Comparison of ENCODE assay signal across 25 cellular contexts in the genomic region with DNA sequence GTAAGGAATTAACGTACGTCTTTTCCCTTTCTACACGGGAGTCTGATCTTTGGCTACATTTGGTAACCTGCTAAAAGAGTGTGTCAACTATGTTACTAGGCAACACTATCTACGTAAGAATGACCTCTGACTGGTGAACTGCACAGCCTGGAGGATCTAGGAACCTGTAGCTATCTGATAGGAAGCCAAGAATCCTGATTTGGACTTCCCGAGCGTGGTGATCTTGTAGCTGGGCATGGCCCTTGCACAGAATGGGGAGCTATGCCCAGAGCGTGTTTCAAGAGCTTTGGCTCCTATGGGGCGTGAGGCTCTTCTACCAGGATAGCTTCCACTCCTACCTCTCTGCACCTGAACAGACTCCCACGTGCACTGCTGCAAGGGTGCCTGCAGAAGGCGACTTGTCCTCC.
A peak's percentile ranks its signal among the peaks of the same experiment; 100 is the strongest.
DNase-seq lines count a peak whose midpoint lies in the region; ATAC-seq, FAIRE-seq and TF ChIP-seq lines count a peak whose summit lies in the region.
"Had no signal": no experiment of that assay in that cellular context is flagged by ENCODE, and none has a peak within 500 bp of the region (broad histone marks: within the 10 kb centered on the region; RNA-seq: fewer than 3 reads in every experiment).

No MANE protein-coding gene starts in this region.

- H4K5ac ChIP-seq in IMR-90 (ENCODE audit: low read depth, low read length) = no peak overlapping the region

- peaks cover 22% of the 10 kb centered on the region for H3K9me1 ChIP-seq in IMR-90 (ENCODE audit: insufficient read depth, low read length)
- no peaks in the 10 kb centered on the region for H3K9me1 ChIP-seq in K562 (ENCODE audit: control insufficient read depth, insufficient read depth, low read length)

- no peak for TF ChIP-seq EP300 in K562 (IDR thresholded peaks at IDR 0.05; ENCODE audit: low read length)

- no peaks in the 10 kb centered on the region for H3K9me3 Mint-ChIP-seq in CD8-positive, alpha-beta memory T cell
- H3K9me3 Mint-ChIP-seq in activated CD8-positive, alpha-beta T cell treated with anti-CD3 and anti-CD28 coated beads for 36 hours = no peaks in the 10 kb centered on the region
- H3K9me3 Mint-ChIP-seq: activated CD4-positive, alpha-beta T cell treated with anti-CD3 and anti-CD28 coated beads, Interleukin-2, amount 10 ng/mL, durations not matched to agents 24 days and 14 days; activated naive CD8-positive, alpha-beta T cell treated with anti-CD3 and anti-CD28 coated beads, Interleukin-2, amount 50 U/mL, for 24 hours; CD8-positive, alpha-beta T cell had no signal

- ATAC-seq in IMR-90 (ENCODE audit: low read depth) (no peak), K562 (no peak; the same call in 2 of the 3 replicates), left lobe of liver (peak; percentile 90)
- no peak for ATAC-seq in activated CD8-positive, alpha-beta T cell treated with anti-CD3 and anti-CD28 coated beads for 36 hours
- ATAC-seq: activated naive CD8-positive, alpha-beta T cell treated with anti-CD3 and anti-CD28 coated beads, Interleukin-2, amount 50 U/mL, for 24 hours; CD8-positive, alpha-beta T cell; HCT116 had no signal

- H3K36me3 Mint-ChIP-seq in CD8-positive, alpha-beta memory T cell = peaks cover 12 to 17% (median 13%) of the 10 kb centered on the region in 3 donors
- H3K36me3 Mint-ChIP-seq in activated CD8-positive, alpha-beta T cell treated with anti-CD3 and anti-CD28 coated beads for 36 hours (ENCODE audit: low read depth) = peaks cover 3% of the 10 kb centered on the region

- 95% methylated on average over 4 of the region's 10 CpGs; no CpG with 5 or more reads in 1 of the 2 experiments for WGBS in IMR-90 (ENCODE audit: extremely low coverage in 2 of 2, insufficient read length in 1 of 2), 2 experiments
- 4% methylated on average over 10 of the region's 10 CpGs for WGBS in K562 (ENCODE audit: insufficient coverage, low coverage, missing lambda C conversion rate)

- H3K79me2 ChIP-seq in K562 (ENCODE audit: control insufficient read depth, insufficient read depth, low read length) = no peaks in the 10 kb centered on the region

- H2BK120ac ChIP-seq in IMR-90 (ENCODE audit: low read depth, low read length) = no peak overlapping the region

- H2AFZ ChIP-seq in IMR-90 (replicated peaks; ENCODE audit: low read length, poor library complexity) = no peak overlapping the region
- no peak overlapping the region for H2AFZ ChIP-seq in K562 (ENCODE audit: low read depth, low read length)

- H2AK5ac ChIP-seq in IMR-90 (ENCODE audit: low read depth, low read length) = peak overlapping the region; percentile 54; the same call in 1 of the 2 replicates

- TF ChIP-seq POLR2A in IMR-90 (IDR thresholded peaks at IDR 0.05; ENCODE audit: low read depth, low read length) (no peak), K562 (conservative IDR thresholded peaks at IDR 0.05) (no peak)

- intact Hi-C loops in IMR-90 (cut with micrococcal nuclease) (no loop called here), K562 (cut with micrococcal nuclease) (no loop called here)
- intact Hi-C loops in activated CD8-positive, alpha-beta T cell treated with anti-CD3 and anti-CD28 coated beads for 36 hours (cut with micrococcal nuclease) = no loop called here

- H2BK15ac ChIP-seq in IMR-90 (ENCODE audit: low read depth, low read length) = no peak overlapping the region

- H3K23ac ChIP-seq in IMR-90 (ENCODE audit: low read depth, low read length) = no peak overlapping the region

- no peak overlapping the region for H3K4me3 Mint-ChIP-seq in CD8-positive, alpha-beta memory T cell
- H3K4me3 Mint-ChIP-seq in activated CD8-positive, alpha-beta T cell treated with anti-CD3 and anti-CD28 coated beads for 36 hours = no peak overlapping the region
- H3K4me3 Mint-ChIP-seq: activated CD4-positive, alpha-beta T cell treated with anti-CD3 and anti-CD28 coated beads, Interleukin-2, amount 10 ng/mL, durations not matched to agents 24 days and 14 days; activated naive CD8-positive, alpha-beta T cell treated with anti-CD3 and anti-CD28 coated beads, Interleukin-2, amount 50 U/mL, for 24 hours; CD8-positive, alpha-beta T cell had no signal

- no peak overlapping the region for H3K4me3 ChIP-seq in IMR-90 (ENCODE audit: insufficient read depth, low read depth, low read length)
- no peak overlapping the region for H3K4me3 ChIP-seq in K562
- no peak overlapping the region for H3K4me3 ChIP-seq in rectal smooth muscle tissue (ENCODE audit: low read length)
- no peak overlapping the region for H3K4me3 ChIP-seq in CD8-positive, alpha-beta memory T cell (ENCODE audit: low read length)
- H3K4me3 ChIP-seq: breast epithelium, prostate gland, spleen, stomach had no signal

- H2BK5ac ChIP-seq in IMR-90 (ENCODE audit: low read depth, low read length, poor library complexity, severe bottlenecking) = no peak overlapping the region

- H3K4me1 Mint-ChIP-seq in CD8-positive, alpha-beta memory T cell = peaks cover 29 to 53% (median 34%) of the 10 kb centered on the region in 3 donors
- H3K4me1 Mint-ChIP-seq in activated CD8-positive, alpha-beta T cell treated with anti-CD3 and anti-CD28 coated beads for 36 hours (ENCODE audit: low read depth) = peaks cover 35% of the 10 kb centered on the region

- FAIRE-seq in K562 (lab: Jason Lieb, UNC) (no peak), D721Med (lab: Jason Lieb, UNC) (no peak)

- POLR2A ChIA-PET in IMR-90 (lab: Charles Lee; ENCODE audit: unreplicated experiment) = no interaction called here
- POLR2A ChIA-PET in K562 (lab: Yijun Ruan, JAX) = interaction anchor here (1.8 kb wide), 1 partner anchor 9 kb away, joined by 5 read pairs; no protein-coding TSS in a partner anchor
- POLR2A ChIA-PET in CD8-positive, alpha-beta memory T cell (lab: Charles Lee) = no interaction called here
- POLR2A ChIA-PET in activated CD8-positive, alpha-beta T cell treated with anti-CD3 and anti-CD28 coated beads for 36 hours (lab: Charles Lee) = no interaction called here

- H3K27ac ChIP-seq in IMR-90 (ENCODE audit: insufficient read depth, low read length) (no peak overlapping the region), K562 (ENCODE audit: extremely low read depth, low read depth, low read length) (no peak overlapping the region), rectal smooth muscle tissue (ENCODE audit: low read depth, low read length) (peak overlapping the region; percentile 1)
- no peak overlapping the region for H3K27ac ChIP-seq in CD8-positive, alpha-beta memory T cell (ENCODE audit: low read depth, low read length)
- H3K27ac ChIP-seq: breast epithelium, epithelial cell of prostate, prostate gland, spleen had no signal

- H3K14ac ChIP-seq in IMR-90 (replicated peaks; ENCODE audit: low read depth, low read length) = no peak overlapping the region

- H3K4me2 ChIP-seq in IMR-90 (ENCODE audit: low read depth, low read length) (no peak overlapping the region), K562 (ENCODE audit: insufficient read depth, low read length) (no peak overlapping the region)

- no peak overlapping the region for H4K91ac ChIP-seq in IMR-90 (ENCODE audit: insufficient read depth, low read depth, low read length)

- peaks cover 21 to 44% of the 10 kb centered on the region in 2 experiments for H3K79me1 ChIP-seq in IMR-90 (ENCODE audit: low read depth in 1 of 2, low read length in 2 of 2)

- H3K27me3 ChIP-seq in IMR-90 (ENCODE audit: control insufficient read depth, insufficient read depth, low read length) = no peaks in the 10 kb centered on the region
- H3K27me3 ChIP-seq in K562 (ENCODE audit: control insufficient read depth in 2 of 2, insufficient read depth in 2 of 2, low read length in 2 of 2) = peaks cover 18 to 34% of the 10 kb centered on the region in 2 experiments
- H3K27me3 ChIP-seq in rectal smooth muscle tissue (ENCODE audit: control insufficient read depth, insufficient read depth, low read length) = no peaks in the 10 kb centered on the region
- H3K27me3 ChIP-seq in CD8-positive, alpha-beta memory T cell (ENCODE audit: insufficient read depth, low read length, poor library complexity, severe bottlenecking) = no peaks in the 10 kb centered on the region
- H3K27me3 ChIP-seq: breast epithelium, spleen, stomach had no signal

- H4K8ac ChIP-seq in IMR-90 (ENCODE audit: low read depth in 2 of 2, low read length in 2 of 2) = no peak overlapping the region

- no peak for DNase-seq in IMR-90
- no peak for DNase-seq in K562 (ENCODE audit: extremely low read depth in 1 of 4, low spot score in 3 of 4)
- DNase-seq in left lobe of liver (ENCODE audit: low spot score) = peak; percentile 84
- no peak for DNase-seq in anterior cingulate cortex (lab: John Stamatoyannopoulos, UW)
- DNase-seq in CD8-positive, alpha-beta memory T cell = no peak
- no peak for DNase-seq in activated CD8-positive, alpha-beta T cell treated with anti-CD3 and anti-CD28 coated beads for 36 hours
- DNase-seq in D721Med (ENCODE audit: insufficient read length, low spot score) = no peak
- DNase-seq: activated CD4-positive, alpha-beta T cell treated with anti-CD3 and anti-CD28 coated beads, Interleukin-2, amount 10 ng/mL, durations not matched to agents 24 days and 14 days; activated CD8-positive, alpha-beta memory T cell treated with anti-CD3 and anti-CD28 coated beads, Interleukin-2, amount 50 U/mL, for 4 hours; activated naive CD8-positive, alpha-beta T cell treated with anti-CD3 and anti-CD28 coated beads, Interleukin-2, amount 50 U/mL, for 24 hours; CD8-positive, alpha-beta T cell; islet precursor cell; NCI-H1694; NCI-H69; OCI-M1; SHP77 treated with DMSO at 0.1 percent for 48 hours; spleen; stimulated activated CD4-positive, alpha-beta T cell treated with anti-CD3 and anti-CD28 coated beads, Interleukin-4, amount 100 ng/mL, for 4 hours; stomach; T-helper 1 cell had no signal

- no TSS peak for BruUV-seq in IMR-90 (replicated peaks; lab: Mats Ljungman, UMichigan)
- no TSS peak for BruUV-seq in K562 (replicated peaks; lab: Mats Ljungman, UMichigan)

- no peak overlapping the region for H3K27ac Mint-ChIP-seq in CD8-positive, alpha-beta memory T cell
- no peak overlapping the region for H3K27ac Mint-ChIP-seq in activated CD8-positive, alpha-beta T cell treated with anti-CD3 and anti-CD28 coated beads for 36 hours
- H3K27ac Mint-ChIP-seq: activated CD4-positive, alpha-beta T cell treated with anti-CD3 and anti-CD28 coated beads, Interleukin-2, amount 10 ng/mL, durations not matched to agents 24 days and 14 days; activated naive CD8-positive, alpha-beta T cell treated with anti-CD3 and anti-CD28 coated beads, Interleukin-2, amount 50 U/mL, for 24 hours; CD8-positive, alpha-beta T cell had no signal

- no peak overlapping the region for H2BK20ac ChIP-seq in IMR-90 (ENCODE audit: low read depth, low read length)

- CTCF ChIA-PET in IMR-90 (lab: Yijun Ruan, JAX) (interaction anchor here (0.5 to 0.7 kb wide), 2 partner anchors 9 to 36 kb away, joined by 4 to 6 read pairs; no protein-coding TSS in a partner anchor), K562 (lab: Yijun Ruan, JAX; ENCODE audit: low intra/inter-chr PET ratio) (no interaction called here)
- CTCF ChIA-PET in CD8-positive, alpha-beta memory T cell (lab: Charles Lee) = no interaction called here
- CTCF ChIA-PET in activated CD8-positive, alpha-beta T cell treated with anti-CD3 and anti-CD28 coated beads for 36 hours (lab: Charles Lee) = interaction anchor here (2.1 kb wide), 1 partner anchor 17 kb away, joined by 4 read pairs; no protein-coding TSS in a partner anchor

- in situ Hi-C loops in IMR-90 (cut with MboI; ENCODE audit: low sequenced_read_pairs) (no loop called here), K562 (cut with MboI) (no loop called here)

- TF ChIP-seq CTCF in IMR-90 (conservative IDR thresholded peaks at IDR 0.05; ENCODE audit: low read depth, low read length) = no peak
- no peak for TF ChIP-seq CTCF in K562 (IDR thresholded peaks at IDR 0.05 in 2 of 3, conservative IDR thresholded peaks at IDR 0.05 in 1 of 3; ENCODE audit: insufficient read depth in 2 of 3, low read depth in 1 of 3, low read length in 3 of 3)
- TF ChIP-seq CTCF in activated CD8-positive, alpha-beta T cell treated with anti-CD3 and anti-CD28 coated beads for 36 hours (IDR thresholded peaks at IDR 0.05) = no peak
- no peak for TF ChIP-seq CTCF in D721Med (IDR thresholded peaks at IDR 0.05; ENCODE audit: insufficient read depth, missing control alignments)

- H3K9ac ChIP-seq in IMR-90 (ENCODE audit: low read depth, low read length) (no peak overlapping the region), K562 (ENCODE audit: insufficient read depth in 1 of 2, low read depth in 2 of 2, low read length in 2 of 2) (no peak overlapping the region), rectal smooth muscle tissue (ENCODE audit: low read length) (no peak overlapping the region)

- H2AK9ac ChIP-seq in IMR-90 (replicated peaks; ENCODE audit: low read depth, low read length, poor library complexity) = no peak overlapping the region

- H3K56ac ChIP-seq in IMR-90 (ENCODE audit: extremely low read depth, insufficient read depth, low read length) = no peak overlapping the region

- TF ChIP-seq RAD21 in IMR-90 (IDR thresholded peaks at IDR 0.05; ENCODE audit: low read length) (no peak), K562 (CRISPR knock-in tag; conservative IDR thresholded peaks at IDR 0.05 in 1 of 2, IDR thresholded peaks at IDR 0.05 in 1 of 2) (no peak)

- H3K4me1 ChIP-seq in IMR-90 (ENCODE audit: control insufficient read depth, insufficient read depth, low read length) = peaks cover 12% of the 10 kb centered on the region
- no peaks in the 10 kb centered on the region for H3K4me1 ChIP-seq in K562 (replicated peaks in 1 of 2; ENCODE audit: control insufficient read depth in 2 of 2, insufficient read depth in 2 of 2, low read length in 2 of 2)
- H3K4me1 ChIP-seq in rectal smooth muscle tissue (ENCODE audit: control insufficient read depth, insufficient read depth, low read length) = peaks cover 10% of the 10 kb centered on the region
- peaks cover 16% of the 10 kb centered on the region for H3K4me1 ChIP-seq in CD8-positive, alpha-beta memory T cell (ENCODE audit: insufficient read depth, low read length)
- H3K4me1 ChIP-seq: breast epithelium had no signal

- H3K9me3 ChIP-seq in IMR-90 (ENCODE audit: control insufficient read depth, insufficient read depth, low read length) (no peaks in the 10 kb centered on the region), K562 (replicated peaks; ENCODE audit: control insufficient read depth, insufficient read depth, low read depth, low read length) (no peaks in the 10 kb centered on the region)
- H3K9me3 ChIP-seq in CD8-positive, alpha-beta memory T cell (ENCODE audit: low read length) = no peaks in the 10 kb centered on the region
- H3K9me3 ChIP-seq: breast epithelium, prostate gland, spleen, stomach had no signal

- peak overlapping the region; percentile 36; the same call in 1 of the 2 replicates for H3K18ac ChIP-seq in IMR-90 (ENCODE audit: low read depth, low read length)

- H3K4ac ChIP-seq in IMR-90 (ENCODE audit: low read depth, low read length) = no peak overlapping the region

- no peaks in the 10 kb centered on the region for H3K27me3 Mint-ChIP-seq in CD8-positive, alpha-beta memory T cell
- no peaks in the 10 kb centered on the region for H3K27me3 Mint-ChIP-seq in activated CD8-positive, alpha-beta T cell treated with anti-CD3 and anti-CD28 coated beads for 36 hours
- H3K27me3 Mint-ChIP-seq: activated naive CD8-positive, alpha-beta T cell treated with anti-CD3 and anti-CD28 coated beads, Interleukin-2, amount 50 U/mL, for 24 hours had no signal

- dilution Hi-C loops in IMR-90 (cut with HindIII; ENCODE audit: low sequenced_read_pairs, unreplicated experiment) = no loop called here

- H4K20me1 ChIP-seq in IMR-90 (ENCODE audit: insufficient read depth, low read length) (peaks cover 16% of the 10 kb centered on the region; the same call in 1 of the 2 replicates), K562 (replicated peaks; ENCODE audit: control insufficient read depth, insufficient read depth, low read length) (0 out of 2 replicates have a peak, but pooled peaks cover 3% of the 10 kb centered on the region)

- H3K36me3 ChIP-seq in IMR-90 (ENCODE audit: control insufficient read depth, insufficient read depth, low read length) = peaks cover 5% of the 10 kb centered on the region; the same call in 1 of the 2 replicates
- no peaks in the 10 kb centered on the region for H3K36me3 ChIP-seq in K562 (ENCODE audit: control insufficient read depth, insufficient read depth, low read length)
- H3K36me3 ChIP-seq in rectal smooth muscle tissue (ENCODE audit: control insufficient read depth, insufficient read depth, low read length) = no peaks in the 10 kb centered on the region
- H3K36me3 ChIP-seq in CD8-positive, alpha-beta memory T cell (ENCODE audit: insufficient read depth, low read length) = no peaks in the 10 kb centered on the region
- H3K36me3 ChIP-seq: breast epithelium, prostate gland had no signal

Comparison
In these comparisons a context has a peak if more than half of its experiments do, and no peak if none do; other contexts are left out.
1. CTCF ChIA-PET loops: an anchor here in IMR-90 (0.5 to 0.7 kb wide) and activated CD8-positive, alpha-beta T cell treated with anti-CD3 and anti-CD28 coated beads for 36 hours (2.1 kb wide); none called in K562 and CD8-positive, alpha-beta memory T cell.